In genomic region chr1:152869808-152870419, GRCh38 we compare ENCODE assay signal across 9 cellular contexts. TPM values are rescaled to one million over a fixed set of nuclear protein-coding genes. Genes with fewer than 3 reads are reported as not detected.
DNase-seq lines count a peak whose midpoint lies in the region; ATAC-seq and TF ChIP-seq lines count a peak whose summit lies in the region.
"Had no signal": no experiment of that assay in that cellular context is flagged by ENCODE, and none has a peak within 500 bp of the region (broad histone marks: within the 10 kb centered on the region; RNA-seq: fewer than 3 reads in every experiment).

No MANE protein-coding gene starts in this region.

- in situ Hi-C loops in Caki2 (cut with HindIII; ENCODE audit: low pct_unique_long_range_greater_than_20kb, low sequenced_read_pairs) = no loop called here

- ATAC-seq in memory B cell (ENCODE audit: low read depth) = peak; percentile 74

- no peaks in the 10 kb centered on the region for H3K36me3 Mint-ChIP-seq in memory B cell

- H3K27ac Mint-ChIP-seq in memory B cell = no peak overlapping the region

- no peaks in the 10 kb centered on the region for H3K9me3 Mint-ChIP-seq in memory B cell

- no peak overlapping the region for H3K4me3 Mint-ChIP-seq in memory B cell

- peaks cover 9% of the 10 kb centered on the region for H3K4me1 Mint-ChIP-seq in memory B cell

- CTCF ChIA-PET in HEK293T (lab: Yijun Ruan, JAX) = interaction anchor here (0.6 to 3.4 kb wide), 7 partner anchors 9 to 323 kb away, joined by 3 to 23 read pairs (median 6); partner anchors contain the start of gene LCE7A

- DNase-seq in Caki2 (ENCODE audit: low read depth) (peak; percentile 30), HEK293T (ENCODE audit: extremely low spot score) (peak; percentile 86), NCI-H460 (ENCODE audit: extremely low read depth, low read depth) (peak; percentile 80), dedifferentiated amniotic fluid mesenchymal stem cell (ENCODE audit: extremely low spot score) (peak; percentile 36), memory B cell (ENCODE audit: low spot score in 2 of 2) (peak; percentile 40 to 55), GF-D8 (lab: John Stamatoyannopoulos, UW) (no peak)
- peak; percentile 74 for DNase-seq in activated CD4-positive, alpha-beta T cell treated with anti-CD3 and anti-CD28 coated beads for 48 hours
- peak; percentile 22 for DNase-seq in stimulated activated CD8-positive, alpha-beta memory T cell treated with anti-CD3 and anti-CD28 coated beads, Interleukin-15, amount 100 ng/mL, for 24 hours (ENCODE audit: low read depth)

- no peaks in the 10 kb centered on the region for H3K27me3 Mint-ChIP-seq in memory B cell

- POLR2A ChIA-PET in HEK293T (lab: Yijun Ruan, JAX) = no interaction called here

TF ChIP-seq in HEK293T, 16 proteins besides CTCF, POLR2A, EP300 and RAD21:
- TF ChIP-seq SP1 (IDR thresholded peaks at IDR 0.05) (no peak), FOXM1 (IDR thresholded peaks at IDR 0.05; ENCODE audit: borderline replicate concordance) (no peak), SUZ12 (IDR thresholded peaks at IDR 0.05) (no peak), ELF4 (IDR thresholded peaks at IDR 0.05) (no peak), CTBP1 (IDR thresholded peaks at IDR 0.05; ENCODE audit: borderline replicate concordance) (no peak), TARDBP (IDR thresholded peaks at IDR 0.05) (no peak), HDGF (IDR thresholded peaks at IDR 0.05; ENCODE audit: borderline replicate concordance) (no peak), ARNT (IDR thresholded peaks at IDR 0.05) (no peak), L3MBTL2 (conservative IDR thresholded peaks at IDR 0.05) (no peak)
- TF ChIP-seq, protein P1, sequence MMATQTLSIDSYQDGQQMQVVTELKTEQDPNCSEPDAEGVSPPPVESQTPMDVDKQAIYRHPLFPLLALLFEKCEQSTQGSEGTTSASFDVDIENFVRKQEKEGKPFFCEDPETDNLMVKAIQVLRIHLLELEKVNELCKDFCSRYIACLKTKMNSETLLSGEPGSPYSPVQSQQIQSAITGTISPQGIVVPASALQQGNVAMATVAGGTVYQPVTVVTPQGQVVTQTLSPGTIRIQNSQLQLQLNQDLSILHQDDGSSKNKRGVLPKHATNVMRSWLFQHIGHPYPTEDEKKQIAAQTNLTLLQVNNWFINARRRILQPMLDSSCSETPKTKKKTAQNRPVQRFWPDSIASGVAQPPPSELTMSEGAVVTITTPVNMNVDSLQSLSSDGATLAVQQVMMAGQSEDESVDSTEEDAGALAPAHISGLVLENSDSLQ (IDR thresholded peaks at IDR 0.05) = no peak

RNA-seq across cellular contexts. Expression of gene SMCP, which starts 8.2 kb away (rescaled TPM):
- total RNA-seq in Caki2 (2014; rRNA removed; shearing (Covaris generic); ENCODE audit: low replicate concordance) = not detected in 2 replicates
- total RNA-seq in NCI-H460 (2014; rRNA removed; shearing (Covaris generic)) = not detected in 2 replicates
- not detected in 2 replicates for polyA plus RNA-seq in NCI-H460 (2014; cell fraction: nucleus; rRNA removed)
- total RNA-seq: SJSA1 had no signal

RNA-seq across cellular contexts. Expression of gene LCE7A, which starts 10.1 kb away (rescaled TPM):
- total RNA-seq in Caki2 (2014; rRNA removed; shearing (Covaris generic); ENCODE audit: low replicate concordance) = not detected in 2 replicates
- total RNA-seq in NCI-H460 (2014; rRNA removed; shearing (Covaris generic)) = not detected in 2 replicates
- polyA plus RNA-seq in NCI-H460 (2014; cell fraction: nucleus; rRNA removed) = not detected in 2 replicates
- total RNA-seq: SJSA1 had no signal

RNA-seq across cellular contexts. Expression of gene LCE6A, which starts 27.3 kb away (rescaled TPM):
- not detected in 2 replicates for total RNA-seq in Caki2 (2014; rRNA removed; shearing (Covaris generic); ENCODE audit: low replicate concordance)
- total RNA-seq in NCI-H460 (2014; rRNA removed; shearing (Covaris generic)) = not detected in 2 replicates
- not detected in 2 replicates for polyA plus RNA-seq in NCI-H460 (2014; cell fraction: nucleus; rRNA removed)
- total RNA-seq: SJSA1 had no signal

RNA-seq across cellular contexts. Expression of gene IVL, which starts 38.4 kb away (rescaled TPM):
- not detected in 2 replicates for total RNA-seq in Caki2 (2014; rRNA removed; shearing (Covaris generic); ENCODE audit: low replicate concordance)
- not detected in 2 replicates for total RNA-seq in NCI-H460 (2014; rRNA removed; shearing (Covaris generic))
- polyA plus RNA-seq in NCI-H460 (2014; cell fraction: nucleus; rRNA removed) = not detected in 2 replicates
- total RNA-seq: SJSA1 had no signal

RNA-seq across cellular contexts. Expression of gene LCE1A, which starts 42.6 kb away (rescaled TPM):
- total RNA-seq in Caki2 (2014; rRNA removed; shearing (Covaris generic); ENCODE audit: low replicate concordance) = not detected in 2 replicates
- not detected in 2 replicates for total RNA-seq in NCI-H460 (2014; rRNA removed; shearing (Covaris generic))
- not detected in 2 replicates for polyA plus RNA-seq in NCI-H460 (2014; cell fraction: nucleus; rRNA removed)
- total RNA-seq: SJSA1 had no signal
